ENCODE assay signal across 8 cellular contexts in the genomic region with DNA sequence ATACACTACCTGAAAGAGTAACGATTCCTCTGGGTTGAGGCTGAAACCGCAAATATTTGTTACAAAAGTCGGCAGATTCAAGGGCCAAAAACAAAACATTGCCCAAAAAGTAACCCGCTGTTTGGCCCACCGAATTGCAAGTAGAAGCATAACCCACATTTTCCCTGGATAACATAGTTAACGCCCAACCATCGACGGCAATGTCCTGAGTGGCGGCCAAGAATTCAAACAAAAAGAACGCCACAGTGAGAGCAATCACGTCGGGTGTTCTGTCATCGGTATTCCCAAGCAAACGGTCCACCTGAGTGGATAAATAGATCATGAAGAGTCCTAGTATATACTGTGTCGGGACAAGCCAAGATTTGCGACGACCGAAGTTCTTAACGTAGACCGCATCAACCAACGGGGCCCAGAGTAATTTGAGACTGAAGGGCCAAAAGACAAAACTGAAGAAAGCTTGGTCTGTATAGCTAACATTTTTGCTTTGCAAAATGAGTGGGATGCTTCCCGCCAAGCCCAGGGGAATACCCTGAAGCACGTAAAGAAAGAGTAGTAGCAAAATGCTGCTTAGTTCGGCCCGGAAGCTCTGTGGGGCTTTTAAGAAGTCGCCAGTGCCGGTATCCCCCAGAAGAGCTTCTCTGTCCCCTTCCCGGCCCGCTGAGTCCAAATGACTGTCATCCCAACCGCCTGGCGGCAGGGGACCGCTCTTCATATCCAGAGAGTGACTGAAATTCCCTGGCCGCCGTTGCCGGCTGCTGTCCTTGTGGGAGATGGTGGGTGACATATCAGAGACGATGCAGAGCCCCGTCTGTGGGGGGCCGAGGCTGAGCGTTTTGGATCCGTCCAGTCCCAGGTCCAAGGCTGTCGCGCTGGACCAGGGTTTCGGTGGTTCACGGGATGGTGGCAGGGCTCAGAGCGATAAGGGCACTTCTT. TPM values are rescaled to one million over a fixed set of nuclear protein-coding genes. Genes with fewer than 3 reads are reported as not detected.
DNase-seq lines count a peak whose midpoint lies in the region; ATAC-seq and TF ChIP-seq lines count a peak whose summit lies in the region.

No MANE protein-coding gene starts in this region.

- H3K27ac Mint-ChIP-seq in activated naive CD4-positive, alpha-beta T cell treated with anti-CD3 and anti-CD28 coated beads for 36 hours, result peak overlapping the region; percentile 99

- WGBS in psoas muscle, 3 donors, result 1 to 2% (median 2%) methylated on average over 45 of the region's 45 CpGs

- ATAC-seq in left ventricle myocardium superior (peak; percentile 8), psoas muscle (peak; percentile 7 to 53 (median 12))

- H3K27me3 ChIP-seq in H7 (ENCODE audit: control insufficient read depth, insufficient read depth, low read length) (no peaks in the 10 kb centered on the region), psoas muscle (ENCODE audit: insufficient read depth in 3 of 3, low read length in 2 of 3) (no peaks in the 10 kb centered on the region)

- H3K4me3 Mint-ChIP-seq in activated naive CD4-positive, alpha-beta T cell treated with anti-CD3 and anti-CD28 coated beads for 36 hours, result peak overlapping the region; percentile 98

- H3K27me3 Mint-ChIP-seq in activated naive CD4-positive, alpha-beta T cell treated with anti-CD3 and anti-CD28 coated beads for 36 hours (ENCODE audit: low read depth), result no peaks in the 10 kb centered on the region

- CTCF ChIA-PET in activated naive CD4-positive, alpha-beta T cell treated with anti-CD3 and anti-CD28 coated beads for 36 hours (lab: Charles Lee), result interaction anchor here (2.3 to 3.7 kb wide), 2 partner anchors 16 to 47 kb away, joined by 6 to 32 read pairs; a partner anchor contains a TSS

- peaks cover 37% of the 10 kb centered on the region for H3K4me1 ChIP-seq in psoas muscle

- DNase-seq in H7, result no peak
- peak; percentile 25 for DNase-seq in MV-4-11 (lab: John Stamatoyannopoulos, UW)
- DNase-seq in activated naive CD4-positive, alpha-beta T cell treated with anti-CD3 and anti-CD28 coated beads for 36 hours, result peak; percentile 66
- DNase-seq in left ventricle myocardium superior, result peak; percentile 52
- DNase-seq in psoas muscle, result peak in 1 of 2 donors; percentile 34
- DNase-seq in NAMALWA (ENCODE audit: low spot score), result no peak
- no peak for DNase-seq in OCI-M2 (lab: John Stamatoyannopoulos, UW; ENCODE audit: unreplicated experiment)

- H3K9me3 ChIP-seq in psoas muscle, result no peaks in the 10 kb centered on the region

- H3K4me1 Mint-ChIP-seq in activated naive CD4-positive, alpha-beta T cell treated with anti-CD3 and anti-CD28 coated beads for 36 hours (ENCODE audit: low read depth), result peaks cover 32% of the 10 kb centered on the region

- intact Hi-C loops in activated naive CD4-positive, alpha-beta T cell treated with anti-CD3 and anti-CD28 coated beads for 36 hours (cut with micrococcal nuclease), result loop anchor here (1.0 to 10.0 kb wide), 13 partner anchors 9 to 1529 kb away; a partner anchor contains a TSS
- intact Hi-C loops in left ventricle myocardium superior (cut with micrococcal nuclease) (no loop called here), psoas muscle (cut with DNase I) (loop anchor here (2.0 to 5.0 kb wide), 2 partner anchors 17 to 46 kb away; a partner anchor contains a TSS)

- peaks cover 25% of the 10 kb centered on the region for H3K36me3 Mint-ChIP-seq in activated naive CD4-positive, alpha-beta T cell treated with anti-CD3 and anti-CD28 coated beads for 36 hours (ENCODE audit: low read depth)

- peak; percentile 12 for TF ChIP-seq CTCF in psoas muscle (IDR thresholded peaks at IDR 0.05)

- H3K9me3 Mint-ChIP-seq in activated naive CD4-positive, alpha-beta T cell treated with anti-CD3 and anti-CD28 coated beads for 36 hours, result no peaks in the 10 kb centered on the region

- H3K4me3 ChIP-seq in GM08714 (ENCODE audit: low read length) (peak overlapping the region; percentile 76), H7 (ENCODE audit: insufficient read depth, low read depth, low read length) (peak overlapping the region; percentile 89), psoas muscle (peak overlapping the region; percentile 84)

- no peaks in the 10 kb centered on the region for H3K36me3 ChIP-seq in H7 (replicated peaks; ENCODE audit: control insufficient read depth, insufficient read depth, low read length)
- H3K36me3 ChIP-seq in psoas muscle (ENCODE audit: insufficient read depth in 1 of 2, low read depth in 1 of 2), result peaks cover 0 to 4% of the 10 kb centered on the region in 2 donors

- peak overlapping the region; percentile 97 for H3K27ac ChIP-seq in psoas muscle

RNA-seq across cellular contexts. Expression of a gene that starts 0.7 kb away (rescaled TPM):
- total RNA-seq in H7 (2014; rRNA removed; shearing (Covaris generic)), result 22.9 and 24.7 TPM in 2 replicates
- 10 to 100 TPM; 14.7 to 15.2 TPM for total RNA-seq in activated naive CD4-positive, alpha-beta T cell treated with anti-CD3 and anti-CD28 coated beads for 36 hours
- total RNA-seq in left ventricle myocardium superior, result 21.2 TPM
- 10 to 100 TPM in 1 of 4 donors, 1 to 10 TPM in 3; 7.1 to 10.2 (median 8.5) TPM for total RNA-seq in psoas muscle
- 1 to 10 TPM; 4.2 to 7.5 (median 6.9) TPM for polyA plus RNA-seq in psoas muscle

RNA-seq across cellular contexts. Expression of a gene that starts 17.0 kb away (rescaled TPM):
- 86.5 and 116 TPM in 2 replicates for total RNA-seq in H7 (2014; rRNA removed; shearing (Covaris generic))
- 100 to 1,000 TPM; 114 to 123 TPM for total RNA-seq in activated naive CD4-positive, alpha-beta T cell treated with anti-CD3 and anti-CD28 coated beads for 36 hours
- total RNA-seq in left ventricle myocardium superior (32.5 TPM), psoas muscle (10 to 100 TPM; 24.7 to 31.3 (median 28.3) TPM)
- 10 to 100 TPM; 20.8 to 29.5 (median 27.8) TPM for polyA plus RNA-seq in psoas muscle

RNA-seq across cellular contexts. Expression of a gene that starts 47.4 kb away (rescaled TPM):
- total RNA-seq in H7 (2014; rRNA removed; shearing (Covaris generic)), result 1.9 and 2.9 TPM in 2 replicates
- 1 to 10 TPM; 2.7 to 3.2 TPM for total RNA-seq in activated naive CD4-positive, alpha-beta T cell treated with anti-CD3 and anti-CD28 coated beads for 36 hours
- total RNA-seq in left ventricle myocardium superior, result 7.3 TPM
- 1 to 10 TPM; 2.8 to 5.1 (median 4.5) TPM for total RNA-seq in psoas muscle
- polyA plus RNA-seq in psoas muscle, result 1 to 10 TPM; 2.6 to 3.8 (median 2.8) TPM

Comparison
In these comparisons a context has a peak if more than half of its experiments do, and no peak if none do; other contexts are left out.
1. DNase-seq: peak in MV-4-11 (single experiment), activated naive CD4-positive, alpha-beta T cell treated with anti-CD3 and anti-CD28 coated beads for 36 hours (single experiment) and left ventricle myocardium superior (single experiment); none in H7 (single experiment), NAMALWA (single experiment) and OCI-M2 (single experiment).
2. Peak in every context shown above with its lines, with median percentiles within 50 percentile points of each other: H3K4me3 ChIP-seq.